10 cellular contexts compared by ENCODE assay signal in the genomic region with DNA sequence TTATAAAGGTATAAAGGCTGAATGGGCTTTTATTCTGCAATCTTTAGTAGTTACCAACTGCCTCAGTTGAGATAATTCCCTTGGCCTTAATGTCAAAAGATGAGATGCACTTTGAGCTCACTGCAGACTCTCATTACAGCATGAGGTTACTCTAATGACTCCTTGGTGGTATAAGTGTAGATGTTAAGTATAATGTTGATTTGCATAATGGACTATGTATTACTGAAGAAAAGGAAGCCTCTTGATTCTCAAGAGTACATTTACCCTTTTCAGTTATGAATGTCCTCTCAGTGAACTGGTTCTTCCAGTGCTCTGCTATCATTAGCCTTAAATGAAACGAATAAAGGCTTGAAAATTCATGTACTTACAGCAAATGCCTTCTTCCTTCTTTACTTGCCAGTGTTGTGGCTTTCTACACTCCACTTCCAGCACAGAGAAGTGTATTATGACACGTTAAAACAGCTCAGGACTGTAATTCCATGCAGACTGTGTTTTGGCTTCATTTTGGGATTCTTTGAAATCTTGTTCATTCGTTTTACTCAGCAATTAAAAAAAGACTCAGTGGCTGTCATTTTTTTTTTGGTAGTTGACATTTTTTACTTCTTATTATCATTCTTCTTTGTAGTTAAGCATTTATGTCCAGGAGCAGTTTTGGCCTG.
A peak's percentile ranks its signal among the peaks of the same experiment; 100 is the strongest.
DNase-seq lines count a peak whose midpoint lies in the region; ATAC-seq and TF ChIP-seq lines count a peak whose summit lies in the region.
"Had no signal": no experiment of that assay in that cellular context is flagged by ENCODE, and none has a peak within 500 bp of the region (broad histone marks: within the 10 kb centered on the region; RNA-seq: fewer than 3 reads in every experiment).

No MANE protein-coding gene starts in this region.

- ATAC-seq in GM18861 (IDR thresholded peaks at IDR 0.05; ENCODE audit: unreplicated experiment): peak; percentile 97
- ATAC-seq in GM21723 (IDR thresholded peaks at IDR 0.05; ENCODE audit: unreplicated experiment): no peak

- H3K36me3 ChIP-seq in MG63: peaks cover 2% of the 10 kb centered on the region; the same call in 1 of the 2 replicates
- H3K36me3 ChIP-seq: ovary had no signal

- no peaks in the 10 kb centered on the region for H3K9me3 ChIP-seq in MG63
- H3K9me3 ChIP-seq: ovary had no signal

- TF ChIP-seq CTCF in HFFc6 (IDR thresholded peaks at IDR 0.05) (no peak), neural crest cell (conservative IDR thresholded peaks at IDR 0.05) (no peak)

- DNase-seq in HFFc6 (no peak), NCI-H345 (lab: John Stamatoyannopoulos, UW) (peak; percentile 19), neural crest cell (ENCODE audit: low read depth, low spot score) (no peak), NOMO-1 treated with DMSO at 0.1 percent for 48 hours (lab: John Stamatoyannopoulos, UW; ENCODE audit: unreplicated experiment) (no peak), MG63 (no peak), ecto neural progenitor cell (ENCODE audit: low spot score) (no peak)
- DNase-seq: SIG-M5 had no signal

- H3K36me3 Mint-ChIP-seq in HFFc6 (ENCODE audit: low read depth): peaks cover 11% of the 10 kb centered on the region; the same call in 1 of the 2 replicates
- H3K36me3 Mint-ChIP-seq in neural crest cell (ENCODE audit: low read depth): no peaks in the 10 kb centered on the region

- H3K27me3 Mint-ChIP-seq in HFFc6 (ENCODE audit: insufficient read depth) (no peaks in the 10 kb centered on the region; the same call in 1 of the 2 replicates), neural crest cell (ENCODE audit: low read depth) (no peaks in the 10 kb centered on the region)

- H3K4me3 Mint-ChIP-seq in HFFc6 (no peak overlapping the region), neural crest cell (no peak overlapping the region)

- no peak overlapping the region for H3K4me3 ChIP-seq in MG63
- H3K4me3 ChIP-seq: ovary had no signal

- H3K9me3 Mint-ChIP-seq in HFFc6: no peaks in the 10 kb centered on the region
- no peaks in the 10 kb centered on the region for H3K9me3 Mint-ChIP-seq in neural crest cell

- H3K27ac Mint-ChIP-seq in HFFc6 (peak overlapping the region; percentile 22; the same call in 1 of the 2 replicates), neural crest cell (ENCODE audit: unreplicated experiment) (peak overlapping the region; percentile 43)

- peaks cover 25% of the 10 kb centered on the region for H3K4me1 Mint-ChIP-seq in HFFc6 (ENCODE audit: low read depth)
- no peaks in the 10 kb centered on the region for H3K4me1 Mint-ChIP-seq in neural crest cell

- no peaks in the 10 kb centered on the region for H3K27me3 ChIP-seq in MG63
- H3K27me3 ChIP-seq: ovary had no signal
